10 cellular contexts compared by ENCODE assay signal in the genomic region with DNA sequence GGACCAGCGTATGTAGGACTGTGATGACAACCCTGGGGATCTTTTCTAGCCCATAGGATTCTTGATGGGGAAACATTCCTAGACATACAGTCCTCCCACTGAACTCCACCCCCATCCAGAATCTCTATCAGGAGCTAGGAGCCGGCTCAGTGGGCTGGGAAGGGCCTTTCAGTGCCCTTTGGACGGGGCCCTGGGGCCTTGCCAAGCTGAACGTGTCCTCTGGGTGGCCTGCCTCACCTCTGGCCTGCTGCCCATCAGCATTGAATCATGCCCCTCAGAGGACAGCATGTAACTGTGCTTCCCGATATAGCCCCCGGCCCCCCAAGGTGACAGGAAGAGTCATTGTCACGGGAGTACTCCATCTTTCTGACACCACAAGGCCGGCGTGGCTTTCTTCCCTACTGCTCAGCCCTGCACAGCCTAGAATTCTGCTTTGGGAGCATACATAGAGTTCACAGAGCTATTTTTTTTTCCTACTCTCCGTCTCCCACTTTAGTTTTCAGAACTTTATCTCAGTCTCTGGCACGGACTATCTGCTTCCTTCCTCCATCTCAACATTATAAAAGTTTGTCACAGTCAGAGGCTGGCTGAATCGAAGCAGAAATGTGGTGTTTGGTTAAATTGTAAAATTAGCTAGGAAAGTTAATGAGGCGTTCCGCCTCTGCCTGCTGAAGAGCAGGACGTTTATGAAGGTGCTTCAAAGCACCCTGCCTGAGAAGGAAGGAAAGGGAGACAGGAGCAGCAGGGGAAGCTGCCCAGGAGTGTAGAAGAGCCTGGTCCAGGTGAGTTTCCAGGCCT.
DNase-seq lines count a peak whose midpoint lies in the region; ATAC-seq and TF ChIP-seq lines count a peak whose summit lies in the region.
"Had no signal": no experiment of that assay in that cellular context is flagged by ENCODE, and none has a peak within 500 bp of the region (broad histone marks: within the 10 kb centered on the region; RNA-seq: fewer than 3 reads in every experiment).

No MANE protein-coding gene starts in this region.

- peak overlapping the region in 3 of 4 donors; percentile 7 to 56 (median 52) for H3K4me3 Mint-ChIP-seq in CD4-positive, CD25-positive, alpha-beta regulatory T cell

- TF ChIP-seq CTCF in right atrium auricular region (IDR thresholded peaks at IDR 0.05), result no peak

- H3K4me1 Mint-ChIP-seq in CD4-positive, CD25-positive, alpha-beta regulatory T cell, result peaks cover 41 to 96% (median 73%) of the 10 kb centered on the region in 4 donors

- H3K27me3 ChIP-seq in CD4-positive, CD25-positive, alpha-beta regulatory T cell (ENCODE audit: control insufficient read depth, insufficient read depth, low read length), result no peaks in the 10 kb centered on the region
- no peaks in the 10 kb centered on the region for H3K27me3 ChIP-seq in adipocyte (replicated peaks; ENCODE audit: control insufficient read depth, insufficient read depth, low read length)
- H3K27me3 ChIP-seq in right atrium auricular region, result no peaks in the 10 kb centered on the region

- no peaks in the 10 kb centered on the region for H3K36me3 ChIP-seq in CD4-positive, CD25-positive, alpha-beta regulatory T cell (ENCODE audit: control insufficient read depth, insufficient read depth, low read length)
- H3K36me3 ChIP-seq in adipocyte (ENCODE audit: control insufficient read depth, insufficient read depth, low read length, severe bottlenecking) (peaks cover 46% of the 10 kb centered on the region), right atrium auricular region (peaks cover 6% of the 10 kb centered on the region)

- CTCF ChIA-PET in HEK293T (lab: Yijun Ruan, JAX), result interaction anchor here (0.8 to 1.8 kb wide), 3 partner anchors 10 to 21 kb away, joined by 3 to 6 read pairs (median 3); no protein-coding TSS in a partner anchor

- H3K27ac Mint-ChIP-seq in CD4-positive, CD25-positive, alpha-beta regulatory T cell, result peak overlapping the region; percentile 76 to 95 (median 92)

- peak overlapping the region; percentile 95 for H3K9ac ChIP-seq in adipocyte (ENCODE audit: low read length)

- H3K4me3 ChIP-seq in CD4-positive, CD25-positive, alpha-beta regulatory T cell (ENCODE audit: low read depth, low read length), result no peak overlapping the region
- H3K4me3 ChIP-seq in adipocyte (ENCODE audit: low read length), result no peak overlapping the region
- peak overlapping the region in 1 of 2 donors; percentile 7 for H3K4me3 ChIP-seq in right atrium auricular region

- no peaks in the 10 kb centered on the region for H3K36me3 Mint-ChIP-seq in CD4-positive, CD25-positive, alpha-beta regulatory T cell

- no peaks in the 10 kb centered on the region for H3K9me3 Mint-ChIP-seq in CD4-positive, CD25-positive, alpha-beta regulatory T cell
- H3K9me3 Mint-ChIP-seq: stimulated activated naive CD8-positive, alpha-beta T cell treated with anti-CD3 and anti-CD28 coated beads, Interleukin-15, Interleukin-2, amounts not matched to agents 100 ng/mL and 50 ng/mL, for 24 hours had no signal

- POLR2A ChIA-PET in HEK293T (lab: Yijun Ruan, JAX), result no interaction called here

- no peaks in the 10 kb centered on the region for H3K27me3 Mint-ChIP-seq in CD4-positive, CD25-positive, alpha-beta regulatory T cell
- H3K27me3 Mint-ChIP-seq: stimulated activated naive CD8-positive, alpha-beta T cell treated with anti-CD3 and anti-CD28 coated beads, Interleukin-15, Interleukin-2, amounts not matched to agents 100 ng/mL and 50 ng/mL, for 24 hours had no signal

- no peaks in the 10 kb centered on the region for H3K9me3 ChIP-seq in CD4-positive, CD25-positive, alpha-beta regulatory T cell (ENCODE audit: control insufficient read depth in 2 of 2, low read length in 2 of 2)
- H3K9me3 ChIP-seq in adipocyte (ENCODE audit: control insufficient read depth, low read length) (no peaks in the 10 kb centered on the region), right atrium auricular region (no peaks in the 10 kb centered on the region)

- H3K4me1 ChIP-seq in CD4-positive, CD25-positive, alpha-beta regulatory T cell (ENCODE audit: control insufficient read depth, insufficient read depth, low read length, poor library complexity, severe bottlenecking), result peaks cover 74% of the 10 kb centered on the region
- H3K4me1 ChIP-seq in adipocyte (ENCODE audit: control insufficient read depth, insufficient read depth, low read length) (peaks cover 97% of the 10 kb centered on the region), right atrium auricular region (peaks cover 0 to 98% of the 10 kb centered on the region in 2 donors)

- ATAC-seq in CD4-positive, CD25-positive, alpha-beta regulatory T cell (ENCODE audit: low read depth in 2 of 2), result no peak
- ATAC-seq in HG02870 (IDR thresholded peaks at IDR 0.05; ENCODE audit: unreplicated experiment), result no peak

- no peak for DNase-seq in CD4-positive, CD25-positive, alpha-beta regulatory T cell
- no peak for DNase-seq in adipocyte (ENCODE audit: low read depth)
- peak; percentile 98 for DNase-seq in right atrium auricular region (ENCODE audit: low spot score)
- DNase-seq in renal cortical epithelial cell (ENCODE audit: low read depth), result peak; percentile 57
- DNase-seq in NCI-H526 treated with DMSO at 0.1 percent for 48 hours (lab: John Stamatoyannopoulos, UW), result no peak
- DNase-seq in activated CD8-positive, alpha-beta memory T cell treated with anti-CD3 and anti-CD28 coated beads, Interleukin-2, amount 50 U/mL, for 4 hours, result no peak
- DNase-seq in HEK293T (ENCODE audit: extremely low spot score), result no peak
- DNase-seq: HCEC 1CT had no signal

- H3K27ac ChIP-seq in CD4-positive, CD25-positive, alpha-beta regulatory T cell (ENCODE audit: insufficient read depth, low read length, poor library complexity, severe bottlenecking), result no peak overlapping the region
- H3K27ac ChIP-seq in right atrium auricular region, result peak overlapping the region; percentile 99

TF ChIP-seq in HEK293T, 16 proteins besides CTCF, POLR2A, EP300 and RAD21:
- TF ChIP-seq CTBP1 (IDR thresholded peaks at IDR 0.05; ENCODE audit: borderline replicate concordance), result no peak
- no peak for TF ChIP-seq SUZ12 (IDR thresholded peaks at IDR 0.05)
- TF ChIP-seq ZNF384 (IDR thresholded peaks at IDR 0.05), result no peak
- no peak for TF ChIP-seq FOXA1 (IDR thresholded peaks at IDR 0.05)
- TF ChIP-seq FOXK2 (IDR thresholded peaks at IDR 0.05), result no peak
- no peak for TF ChIP-seq BHLHE40 (IDR thresholded peaks at IDR 0.05; ENCODE audit: borderline replicate concordance)
- TF ChIP-seq TARDBP (IDR thresholded peaks at IDR 0.05), result no peak
- TF ChIP-seq, protein P1, sequence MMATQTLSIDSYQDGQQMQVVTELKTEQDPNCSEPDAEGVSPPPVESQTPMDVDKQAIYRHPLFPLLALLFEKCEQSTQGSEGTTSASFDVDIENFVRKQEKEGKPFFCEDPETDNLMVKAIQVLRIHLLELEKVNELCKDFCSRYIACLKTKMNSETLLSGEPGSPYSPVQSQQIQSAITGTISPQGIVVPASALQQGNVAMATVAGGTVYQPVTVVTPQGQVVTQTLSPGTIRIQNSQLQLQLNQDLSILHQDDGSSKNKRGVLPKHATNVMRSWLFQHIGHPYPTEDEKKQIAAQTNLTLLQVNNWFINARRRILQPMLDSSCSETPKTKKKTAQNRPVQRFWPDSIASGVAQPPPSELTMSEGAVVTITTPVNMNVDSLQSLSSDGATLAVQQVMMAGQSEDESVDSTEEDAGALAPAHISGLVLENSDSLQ (IDR thresholded peaks at IDR 0.05), result no peak
- no peak for TF ChIP-seq LEF1 (IDR thresholded peaks at IDR 0.05; ENCODE audit: borderline replicate concordance)
- no peak for TF ChIP-seq ARNT (IDR thresholded peaks at IDR 0.05)

Comparison
In these comparisons a context has a peak if more than half of its experiments do, and no peak if none do; other contexts are left out.
1. DNase-seq: peak in right atrium auricular region (single experiment) and renal cortical epithelial cell (single experiment); none in CD4-positive, CD25-positive, alpha-beta regulatory T cell (0 of 3), adipocyte (single experiment), NCI-H526 treated with DMSO at 0.1 percent for 48 hours (single experiment), activated CD8-positive, alpha-beta memory T cell treated with anti-CD3 and anti-CD28 coated beads, Interleukin-2, amount 50 U/mL, for 4 hours (single experiment) and HEK293T (single experiment).